ENCODE assay signal across 10 cellular contexts in the genomic region with DNA sequence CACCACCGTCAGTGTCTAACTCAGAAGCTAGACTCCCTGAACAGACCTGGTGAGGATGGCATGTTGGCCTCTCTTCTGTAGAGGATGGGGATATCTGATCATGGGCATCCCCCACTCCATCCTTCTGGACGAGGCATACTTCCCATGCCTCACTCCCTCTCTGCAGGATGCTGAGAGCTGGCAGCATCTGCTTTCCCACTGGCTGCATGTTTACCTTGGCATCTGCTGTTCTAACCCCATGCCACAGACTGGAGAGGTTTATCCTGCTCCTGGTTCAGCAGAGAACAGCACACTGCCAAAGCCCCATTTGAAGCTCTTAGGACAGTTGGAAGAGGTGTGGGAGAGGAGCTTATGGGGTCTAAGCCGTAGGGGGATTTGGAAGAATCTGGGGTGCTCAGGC. TPM values are rescaled to one million over a fixed set of nuclear protein-coding genes. Genes with fewer than 3 reads are reported as not detected.
A peak's percentile ranks its signal among the peaks of the same experiment; 100 is the strongest.
DNase-seq lines count a peak whose midpoint lies in the region; ATAC-seq, FAIRE-seq and TF ChIP-seq lines count a peak whose summit lies in the region.
"Had no signal": no experiment of that assay in that cellular context is flagged by ENCODE, and none has a peak within 500 bp of the region (broad histone marks: within the 10 kb centered on the region; RNA-seq: fewer than 3 reads in every experiment).

No MANE protein-coding gene starts in this region.

- no peak overlapping the region for H3K23ac ChIP-seq in H1 (ENCODE audit: insufficient read length)

- CTCF ChIA-PET in H1 (lab: Charles Lee; ENCODE audit: partially characterized antibody): interaction anchor here (0.6 to 2.0 kb wide), 4 partner anchors 32 to 61 kb away, joined by 3 to 4 read pairs (median 4); no protein-coding TSS in a partner anchor

- peak overlapping the region; percentile 45; the same call in 1 of the 2 replicates for H4K8ac ChIP-seq in H1 (ENCODE audit: extremely low read depth, insufficient read depth, low read length)

- WGBS in H1 (ENCODE audit: extremely low coverage in 1 of 2, insufficient coverage in 1 of 2, insufficient read length in 1 of 2, insufficient replicate concordance in 2 of 2, low coverage in 1 of 2, low lambda C conversion rate in 2 of 2, missing lambda C conversion rate in 1 of 2), 2 experiments: 84% methylated on average over 3 of the region's 3 CpGs; no CpG with 5 or more reads in 1 of the 2 experiments
- 52% methylated on average over 3 of the region's 3 CpGs for WGBS in prostate gland

- H3K4me2 ChIP-seq in H1 (ENCODE audit: insufficient read depth in 1 of 2, low read depth in 2 of 2, low read length in 2 of 2): no peak overlapping the region

- no peak overlapping the region for H2BK5ac ChIP-seq in H1 (ENCODE audit: low read depth, low read length)

- no peaks in the 10 kb centered on the region for H3K9me3 ChIP-seq in H1 (ENCODE audit: insufficient read depth in 2 of 2, low read depth in 1 of 2, low read length in 1 of 2)
- no peaks in the 10 kb centered on the region for H3K9me3 ChIP-seq in prostate gland
- no peaks in the 10 kb centered on the region for H3K9me3 ChIP-seq in mucosa of descending colon

- no peak for FAIRE-seq in H1 (lab: Jason Lieb, UNC)

- no peak for TF ChIP-seq EP300 in H1 (IDR thresholded peaks at IDR 0.05; ENCODE audit: borderline replicate concordance in 1 of 2, low read depth in 2 of 2, low read length in 2 of 2)

- H3K23me2 ChIP-seq in H1 (ENCODE audit: low read depth, low read length): no peaks in the 10 kb centered on the region

- POLR2A ChIA-PET in H1 (lab: Charles Lee; ENCODE audit: partially characterized antibody): no interaction called here

- intact Hi-C loops in prostate gland (cut with DNase I): loop anchor here (5.0 kb wide), 1 partner anchor 50 kb away; no protein-coding TSS in a partner anchor
- intact Hi-C loops in mucosa of descending colon (cut with DNase I, micrococcal nuclease): no loop called here

- no peaks in the 10 kb centered on the region for H3K79me1 ChIP-seq in H1 (ENCODE audit: low read depth, low read length)

- no peak for TF ChIP-seq RAD21 in H1 (IDR thresholded peaks at IDR 0.05 in 1 of 2, conservative IDR thresholded peaks at IDR 0.05 in 1 of 2; ENCODE audit: low read depth in 2 of 2, low read length in 2 of 2)

- no peaks in the 10 kb centered on the region for H3K79me2 ChIP-seq in H1 (ENCODE audit: control insufficient read depth in 1 of 2, insufficient read depth in 2 of 2, low read length in 2 of 2)

- H4K5ac ChIP-seq in H1 (ENCODE audit: insufficient read length, low read depth, low read length): no peak overlapping the region

- H3K18ac ChIP-seq in H1 (ENCODE audit: extremely low read depth, low read length): no peak overlapping the region

- no peak overlapping the region for H3K14ac ChIP-seq in H1 (ENCODE audit: insufficient read length)

- TF ChIP-seq CTCF in H1 (IDR thresholded peaks at IDR 0.05; ENCODE audit: control extremely low read depth in 1 of 3, insufficient read depth in 1 of 3, low read depth in 1 of 3, low read length in 3 of 3): no peak
- no peak for TF ChIP-seq CTCF in prostate gland (IDR thresholded peaks at IDR 0.05)
- no peak for TF ChIP-seq CTCF in mucosa of descending colon (IDR thresholded peaks at IDR 0.05)

- H4K20me1 ChIP-seq in H1 (replicated peaks in 1 of 2; ENCODE audit: control insufficient read depth in 1 of 2, insufficient read depth in 2 of 2, low read length in 2 of 2): no peaks in the 10 kb centered on the region

- H3K4me1 ChIP-seq in H1 (replicated peaks in 1 of 4; ENCODE audit: control insufficient read depth in 3 of 4, insufficient read depth in 4 of 4, low read length in 3 of 4): peaks cover 0 to 2% (median under 1%) of the 10 kb centered on the region in 4 experiments; a peak in 1 of 7 replicates
- H3K4me1 ChIP-seq in prostate gland (replicated peaks): peaks cover 19% of the 10 kb centered on the region
- H3K4me1 ChIP-seq in mucosa of descending colon (ENCODE audit: low read depth): peaks cover 78% of the 10 kb centered on the region

- H3K56ac ChIP-seq in H1 (replicated peaks; ENCODE audit: insufficient read length, low read depth, low read length): no peak overlapping the region

- H2BK15ac ChIP-seq in H1 (ENCODE audit: low read length): no peak overlapping the region

- H3K9ac ChIP-seq in H1 (replicated peaks in 1 of 4; ENCODE audit: extremely low read depth in 1 of 4, low read depth in 3 of 4, low read length in 3 of 4): no peak overlapping the region

- no peak overlapping the region for H2BK120ac ChIP-seq in H1 (replicated peaks; ENCODE audit: low read depth, low read length)

- H3K4me3 ChIP-seq in H1 (ENCODE audit: extremely low read depth in 1 of 4, insufficient read depth in 2 of 4, low read depth in 3 of 4, low read length in 4 of 4) (no peak overlapping the region), prostate gland (no peak overlapping the region), mucosa of descending colon (no peak overlapping the region)

- H3K36me3 ChIP-seq in H1 (ENCODE audit: control insufficient read depth in 2 of 4, insufficient read depth in 4 of 4, low read length in 3 of 4): no peaks in the 10 kb centered on the region
- no peaks in the 10 kb centered on the region for H3K36me3 ChIP-seq in prostate gland
- no peaks in the 10 kb centered on the region for H3K36me3 ChIP-seq in mucosa of descending colon (ENCODE audit: low read depth)

- H2AK5ac ChIP-seq in H1 (ENCODE audit: low read depth, low read length): no peak overlapping the region

- no peak for ATAC-seq in mucosa of descending colon
- ATAC-seq: activated CD8-positive, alpha-beta T cell treated with anti-CD3 and anti-CD28 coated beads, Interleukin-2, amount 10 ng/mL, durations not matched to agents 7 days and 5 days had no signal

- in situ Hi-C loops in G401 (cut with HindIII; ENCODE audit: low sequenced_read_pairs): no loop called here

- H2BK12ac ChIP-seq in H1 (ENCODE audit: low read depth, low read length): no peak overlapping the region

- DNase-seq in G401 (ENCODE audit: low spot score) (peak; percentile 70), NCI-H226 (peak; percentile 43), H1 (ENCODE audit: low read depth in 1 of 2, low spot score in 2 of 2) (no peak), prostate gland (ENCODE audit: low spot score) (no peak), epidermal melanocyte (ENCODE audit: insufficient read length, low spot score) (no peak), mucosa of descending colon (no peak), HuH-7 (ENCODE audit: low spot score) (no peak)
- no peak for DNase-seq in stimulated activated CD4-positive, alpha-beta T cell treated with anti-CD3 and anti-CD28 coated beads, Interleukin-2, amount 100 ng/mL, for 48 hours
- DNase-seq: activated CD8-positive, alpha-beta T cell treated with anti-CD3 and anti-CD28 coated beads, Interleukin-2, amount 10 ng/mL, durations not matched to agents 7 days and 5 days; cerebellar nuclear complex had no signal

- H2AFZ ChIP-seq in H1 (ENCODE audit: low read length): no peak overlapping the region

- no peak overlapping the region for H4K91ac ChIP-seq in H1 (replicated peaks; ENCODE audit: insufficient read length, low read length)

- no peak overlapping the region for H2BK20ac ChIP-seq in H1 (ENCODE audit: low read length)

- H3K27ac ChIP-seq in H1 (ENCODE audit: low read depth, low read length): no peak overlapping the region
- peak overlapping the region; percentile 8 to 16 for H3K27ac ChIP-seq in prostate gland

- no peak overlapping the region for H3K4ac ChIP-seq in H1 (replicated peaks; ENCODE audit: insufficient read length, low read depth, low read length)

- no peak for TF ChIP-seq POLR2A in H1 (IDR thresholded peaks at IDR 0.05; ENCODE audit: control extremely low read depth in 1 of 2, low read depth in 2 of 2, low read length in 2 of 2)
- TF ChIP-seq POLR2A in prostate gland (IDR thresholded peaks at IDR 0.05): no peak

- no peaks in the 10 kb centered on the region for H3K27me3 ChIP-seq in H1 (replicated peaks in 1 of 4; ENCODE audit: control insufficient read depth in 3 of 4, extremely low read depth in 1 of 4, insufficient read depth in 3 of 4, low read length in 3 of 4)
- no peaks in the 10 kb centered on the region for H3K27me3 ChIP-seq in prostate gland (replicated peaks; ENCODE audit: insufficient read depth)

TF ChIP-seq in H1, 55 proteins besides CTCF, POLR2A, EP300 and RAD21 (continues in another document):
- TF ChIP-seq CREB1 (IDR thresholded peaks at IDR 0.05) (no peak), CHD1 (IDR thresholded peaks at IDR 0.05; ENCODE audit: low read depth, low read length) (no peak), HDAC2 (IDR thresholded peaks at IDR 0.05; ENCODE audit: borderline replicate concordance in 1 of 2, low read depth in 2 of 2, low read length in 2 of 2) (no peak), RFX5 (IDR thresholded peaks at IDR 0.05; ENCODE audit: borderline replicate concordance, low read depth, low read length) (no peak), YY1 (IDR thresholded peaks at IDR 0.05; ENCODE audit: low read depth, low read length) (no peak), SP4 (IDR thresholded peaks at IDR 0.05; ENCODE audit: low read length) (no peak), TAF1 (IDR thresholded peaks at IDR 0.05; ENCODE audit: low read depth, low read length) (no peak), NRF1 (IDR thresholded peaks at IDR 0.05; ENCODE audit: low read depth, low read length) (no peak)
- TF ChIP-seq, protein P1, sequence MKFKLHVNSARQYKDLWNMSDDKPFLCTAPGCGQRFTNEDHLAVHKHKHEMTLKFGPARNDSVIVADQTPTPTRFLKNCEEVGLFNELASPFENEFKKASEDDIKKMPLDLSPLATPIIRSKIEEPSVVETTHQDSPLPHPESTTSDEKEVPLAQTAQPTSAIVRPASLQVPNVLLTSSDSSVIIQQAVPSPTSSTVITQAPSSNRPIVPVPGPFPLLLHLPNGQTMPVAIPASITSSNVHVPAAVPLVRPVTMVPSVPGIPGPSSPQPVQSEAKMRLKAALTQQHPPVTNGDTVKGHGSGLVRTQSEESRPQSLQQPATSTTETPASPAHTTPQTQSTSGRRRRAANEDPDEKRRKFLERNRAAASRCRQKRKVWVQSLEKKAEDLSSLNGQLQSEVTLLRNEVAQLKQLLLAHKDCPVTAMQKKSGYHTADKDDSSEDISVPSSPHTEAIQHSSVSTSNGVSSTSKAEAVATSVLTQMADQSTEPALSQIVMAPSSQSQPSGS (IDR thresholded peaks at IDR 0.05; ENCODE audit: low read length): no peak

RNA-seq across cellular contexts. Expression of a gene that starts 46.0 kb away (rescaled TPM):
- 7.0 and 7.6 TPM in 2 replicates for total RNA-seq in G401 (2014; rRNA removed; shearing (Covaris generic))
- 3.2 and 3.5 TPM in 2 replicates for total RNA-seq in H1 (2021; fragmentation: NEBNext Ultra II Directional; extraction: Animal tissue kit (Norgen Biotek cat#: 25700))
- polyA plus RNA-seq in H1 (2011; rRNA removed): 1.4 and 1.6 TPM in 2 replicates
- polyA plus RNA-seq in H1 (2011; cell fraction: cytosol; rRNA removed): 2.1 TPM
- 2.4 TPM for polyA plus RNA-seq in H1 (2011; cell fraction: nucleus; rRNA removed)
- polyA plus RNA-seq in H1 (2012, experiment 1 of 2): 1.8 to 2.8 TPM (median 2.2 TPM) in 4 replicates
- polyA plus RNA-seq in H1 (2012, experiment 2 of 2): 0.28 TPM
- polyA plus RNA-seq in H1 (2013, experiment 1 of 2): 1.1 TPM
- polyA plus RNA-seq in H1 (2013, experiment 2 of 2): 1.3 TPM
- polyA minus RNA-seq in H1 (2011; rRNA and poly(A)+ RNA removed): 6.0 and 6.5 TPM in 2 replicates
- polyA minus RNA-seq in H1 (2011; cell fraction: cytosol; rRNA and poly(A)+ RNA removed): 4.3 TPM
- 5.6 TPM for polyA minus RNA-seq in H1 (2011; cell fraction: nucleus; rRNA and poly(A)+ RNA removed)
- 10 to 100 TPM; 12.8 to 40.3 TPM for total RNA-seq in prostate gland
- total RNA-seq in mucosa of descending colon: 10 to 100 TPM; 29.6 to 33.8 (median 32.8) TPM

Comparison
In these comparisons a context has a peak if more than half of its experiments do, and no peak if none do; other contexts are left out.
1. DNase-seq: peak in G401 (single experiment) and NCI-H226 (single experiment); none in H1 (0 of 2), prostate gland (single experiment), epidermal melanocyte (single experiment), stimulated activated CD4-positive, alpha-beta T cell treated with anti-CD3 and anti-CD28 coated beads, Interleukin-2, amount 100 ng/mL, for 48 hours (0 of 2), mucosa of descending colon (0 of 3) and HuH-7 (single experiment).